In the genomic region with DNA sequence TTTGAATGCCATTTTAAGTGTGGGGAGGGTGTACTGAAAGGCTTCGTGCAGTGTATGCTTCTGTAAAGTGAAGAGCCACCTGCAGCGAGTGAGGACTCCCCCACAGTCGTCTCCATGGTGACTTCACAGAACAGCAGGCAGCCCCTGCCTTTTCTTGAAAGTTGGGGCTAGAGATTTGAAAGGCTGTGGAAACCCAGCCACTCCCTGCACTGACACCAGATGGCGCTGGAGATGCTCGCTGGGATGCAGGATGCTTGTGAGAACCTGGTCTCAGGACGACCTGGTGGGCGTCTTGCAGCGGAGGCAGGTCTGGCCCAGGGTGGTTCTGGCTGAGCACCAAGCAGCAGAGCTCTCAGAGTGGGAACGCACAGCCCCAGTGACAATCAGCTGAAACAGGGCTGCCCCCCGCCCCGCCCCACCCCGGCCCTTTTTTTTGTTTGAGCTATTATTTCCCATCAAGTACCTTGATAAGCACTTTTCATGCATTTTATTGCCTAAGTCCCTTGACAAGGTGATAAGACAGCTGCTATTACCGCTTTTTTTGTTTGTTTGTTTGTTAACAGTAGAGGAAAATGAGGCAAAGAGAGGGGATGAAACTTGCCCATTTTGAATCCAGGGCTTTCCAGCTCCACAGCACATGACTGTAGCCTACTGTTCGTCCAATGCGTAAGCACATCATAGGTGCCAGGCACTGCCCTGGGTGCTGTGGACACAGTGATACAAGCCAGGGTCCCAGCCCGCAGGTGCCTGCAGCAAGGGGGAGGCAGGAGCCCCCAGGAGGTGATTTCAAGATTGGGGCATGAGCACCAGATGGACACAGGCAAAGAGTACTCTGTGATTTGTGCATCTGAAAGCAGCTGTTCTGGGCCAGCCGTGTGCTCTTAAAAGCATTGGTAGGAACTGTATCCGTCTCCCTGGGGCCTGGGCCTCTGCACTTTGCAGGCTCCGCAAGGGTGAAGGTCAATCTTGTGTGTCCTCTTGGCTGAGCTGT, we compare ENCODE assay signal across 9 cellular contexts.
DNase-seq lines count a peak whose midpoint lies in the region; ATAC-seq, FAIRE-seq and TF ChIP-seq lines count a peak whose summit lies in the region.
"Had no signal": no experiment of that assay in that cellular context is flagged by ENCODE, and none has a peak within 500 bp of the region (broad histone marks: within the 10 kb centered on the region; RNA-seq: fewer than 3 reads in every experiment).

No MANE protein-coding gene starts in this region.

- no peak overlapping the region for H3K4me2 ChIP-seq in astrocyte (ENCODE audit: low read length)

- no peak for FAIRE-seq in astrocyte (lab: Jason Lieb, UNC)

- no peaks in the 10 kb centered on the region for H3K79me2 ChIP-seq in astrocyte (ENCODE audit: insufficient read depth, low read length)

- H3K27ac ChIP-seq in HEK293 (ENCODE audit: extremely low read depth, low read depth, low read length) (no peak overlapping the region), astrocyte (ENCODE audit: low read depth, low read length) (no peak overlapping the region)

- TF ChIP-seq CTCF in HEK293 (tag by site-specific recombination; IDR thresholded peaks at IDR 0.05): peak; percentile 81
- peak; percentile 63 for TF ChIP-seq CTCF in astrocyte (IDR thresholded peaks at IDR 0.05; ENCODE audit: insufficient read depth, low read depth, low read length)

- ATAC-seq in GM21447 (IDR thresholded peaks at IDR 0.05; ENCODE audit: unreplicated experiment) (no peak), GM21529 (IDR thresholded peaks at IDR 0.05; ENCODE audit: unreplicated experiment) (no peak)

- CTCF ChIA-PET in HEK293 (lab: Yijun Ruan, JAX): interaction anchor here (0.6 to 10.1 kb wide), 25 partner anchors 8 to 879 kb away, joined by 3 to 233 read pairs (median 4); no protein-coding TSS in a partner anchor

- H3K4me3 Mint-ChIP-seq in astrocyte (ENCODE audit: unreplicated experiment): no peak overlapping the region
- H3K4me3 Mint-ChIP-seq: activated B cell treated with CpG ODN at 0.5 μM for 24 hours had no signal

- no peaks in the 10 kb centered on the region for H3K9me3 Mint-ChIP-seq in astrocyte (ENCODE audit: unreplicated experiment)
- H3K9me3 Mint-ChIP-seq: activated B cell treated with CpG ODN at 0.5 μM for 24 hours had no signal

- H3K27me3 Mint-ChIP-seq in astrocyte (ENCODE audit: low read depth, unreplicated experiment): peaks cover 36% of the 10 kb centered on the region

- no peaks in the 10 kb centered on the region for H3K4me1 ChIP-seq in HEK293 (ENCODE audit: control insufficient read depth, insufficient read depth, low read length)
- no peaks in the 10 kb centered on the region for H3K4me1 ChIP-seq in astrocyte (ENCODE audit: insufficient read depth, low read length)

- H3K4me1 Mint-ChIP-seq in astrocyte (ENCODE audit: low read depth, unreplicated experiment): no peaks in the 10 kb centered on the region
- H3K4me1 Mint-ChIP-seq: activated B cell treated with CpG ODN at 0.5 μM for 24 hours had no signal

- H3K36me3 Mint-ChIP-seq in astrocyte (ENCODE audit: low read depth, unreplicated experiment): no peaks in the 10 kb centered on the region

- H3K9me3 ChIP-seq in HEK293 (ENCODE audit: control insufficient read depth, insufficient read depth, low read depth, low read length): no peaks in the 10 kb centered on the region
- no peaks in the 10 kb centered on the region for H3K9me3 ChIP-seq in astrocyte (ENCODE audit: insufficient read depth, low read depth, low read length)

- H3K36me3 ChIP-seq in HEK293 (ENCODE audit: control insufficient read depth in 2 of 2, insufficient read depth in 1 of 2, low read length in 2 of 2) (no peaks in the 10 kb centered on the region), astrocyte (ENCODE audit: insufficient read depth, low read length) (no peaks in the 10 kb centered on the region)

- peaks cover 5% of the 10 kb centered on the region for H3K27me3 ChIP-seq in astrocyte (ENCODE audit: insufficient read depth, low read length)

- POLR2A ChIA-PET in HEK293 (lab: Yijun Ruan, JAX): interaction anchor here (1.0 kb wide), 1 partner anchor 67 kb away, joined by 3 read pairs; no protein-coding TSS in a partner anchor

- H3K9ac ChIP-seq in astrocyte (ENCODE audit: low read length): no peak overlapping the region

- H4K20me1 ChIP-seq in astrocyte (ENCODE audit: insufficient read depth, low read length): no peaks in the 10 kb centered on the region

- H3K4me3 ChIP-seq in HEK293 (ENCODE audit: low read depth, low read length) (no peak overlapping the region), astrocyte (ENCODE audit: insufficient read depth, low read depth, low read length) (no peak overlapping the region)

- no peak overlapping the region for H3K27ac Mint-ChIP-seq in astrocyte (ENCODE audit: unreplicated experiment)
- H3K27ac Mint-ChIP-seq: activated B cell treated with CpG ODN at 0.5 μM for 24 hours had no signal

- DNase-seq in DMS79 (lab: John Stamatoyannopoulos, UW) (peak; percentile 60), NCI-H526 (lab: John Stamatoyannopoulos, UW) (peak; percentile 45 to 80), astrocyte (ENCODE audit: low read depth) (peak; percentile 0), hippocampal formation (lab: John Stamatoyannopoulos, UW) (peak; percentile 31 to 53)
- DNase-seq in stimulated activated CD4-positive, alpha-beta T cell treated with anti-CD3 and anti-CD28 coated beads, Interleukin-12 subunit alpha, Interleukin-12 subunit beta, amount 100 ng/mL, for 4 hours: peak; percentile 16
- DNase-seq: activated B cell treated with CpG ODN at 0.5 μM for 24 hours had no signal

- H2AFZ ChIP-seq in astrocyte (ENCODE audit: low read depth, low read length): no peak overlapping the region

TF ChIP-seq in HEK293, 187 proteins besides CTCF, POLR2A, EP300 and RAD21:
- no peak for TF ChIP-seq ZNF10 (tag by site-specific recombination; IDR thresholded peaks at IDR 0.05)
- TF ChIP-seq EGR2 (tag by site-specific recombination; IDR thresholded peaks at IDR 0.05; ENCODE audit: low read depth): peak; percentile 76
- TF ChIP-seq ZNF473 (tag by site-specific recombination; IDR thresholded peaks at IDR 0.05): no peak
- TF ChIP-seq KLF8 (tag by site-specific recombination; IDR thresholded peaks at IDR 0.05): 0 out of 2 replicates have a peak, but pooled peaks have one; percentile 14
- no peak for TF ChIP-seq ZSCAN23 (tag by site-specific recombination; IDR thresholded peaks at IDR 0.05)
- peak; percentile 14; the same call in 1 of the 2 replicates for TF ChIP-seq FEZF1 (tag by site-specific recombination; IDR thresholded peaks at IDR 0.05)
- 0 out of 2 replicates have a peak, but pooled peaks have one; percentile 33 for TF ChIP-seq ZSCAN30 (tag by site-specific recombination; IDR thresholded peaks at IDR 0.05)
- TF ChIP-seq ZIC2 (tag by site-specific recombination; IDR thresholded peaks at IDR 0.05): peak; percentile 65
- TF ChIP-seq ZFHX2 (tag by site-specific recombination; conservative IDR thresholded peaks at IDR 0.05): peak; percentile 85
- TF ChIP-seq ZNF654 (tag by site-specific recombination; IDR thresholded peaks at IDR 0.05; ENCODE audit: low read depth): peak; percentile 82
- peak; percentile 18; the same call in 1 of the 2 replicates for TF ChIP-seq GLIS1 (tag by site-specific recombination; IDR thresholded peaks at IDR 0.05)

Comparison
In these comparisons a context has a peak if more than half of its experiments do, and no peak if none do; other contexts are left out.
1. DNase-seq: peak in every context shown above with its lines; median percentile 62 in NCI-H526; 60 in DMS79; 42 in hippocampal formation; 16 in stimulated activated CD4-positive, alpha-beta T cell treated with anti-CD3 and anti-CD28 coated beads, Interleukin-12 subunit alpha, Interleukin-12 subunit beta, amount 100 ng/mL, for 4 hours; 0 in astrocyte.